ENCODE assay signal across 8 cellular contexts in the genomic region with DNA sequence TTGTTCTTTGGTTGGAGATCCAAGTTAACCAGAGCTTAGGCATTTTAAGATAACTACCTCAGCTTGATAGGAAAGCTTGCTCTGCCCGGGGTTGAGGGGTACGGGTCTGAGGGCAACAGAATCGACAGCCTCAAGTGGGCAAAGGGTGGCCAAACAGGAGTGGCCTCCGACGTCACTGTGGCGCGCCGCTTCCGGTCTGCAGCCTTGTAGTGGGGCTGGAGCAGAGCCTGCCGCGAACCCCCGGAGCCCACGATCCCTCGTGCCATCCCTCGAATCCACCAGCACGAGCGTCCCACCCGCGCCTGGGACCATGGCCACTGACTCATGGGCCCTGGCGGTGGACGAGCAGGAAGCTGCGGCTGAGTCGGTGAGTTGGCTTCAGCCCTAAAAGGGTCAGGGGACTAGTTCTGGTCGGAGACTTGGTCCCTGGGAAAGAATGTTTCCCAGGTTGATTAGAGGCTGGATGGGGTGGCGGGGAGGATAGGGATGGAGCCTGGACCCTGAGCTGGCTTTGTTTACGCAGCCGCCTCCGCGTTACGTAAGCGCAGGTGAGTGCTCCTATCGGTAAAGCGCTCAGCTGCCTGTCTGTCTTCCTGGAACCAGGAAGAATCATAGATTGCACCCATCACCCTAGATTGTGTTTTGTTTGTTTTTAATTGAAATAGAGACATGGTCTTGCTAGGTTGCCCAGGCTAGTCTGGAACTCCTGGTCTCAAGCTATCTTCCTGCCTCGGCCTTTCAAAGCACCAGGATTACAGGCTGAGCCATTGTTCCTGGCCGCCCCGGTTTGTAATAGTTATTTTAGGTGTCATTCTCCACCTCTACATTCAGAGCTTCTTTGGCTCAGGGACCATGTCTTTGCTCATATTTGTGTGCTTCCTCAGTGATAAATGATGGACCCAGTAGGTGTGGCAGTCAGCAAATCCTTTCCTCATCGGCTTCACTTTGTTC. TPM values are rescaled to one million over a fixed set of nuclear protein-coding genes. Genes with fewer than 3 reads are reported as not detected.
DNase-seq lines count a peak whose midpoint lies in the region; ATAC-seq lines count a peak whose summit lies in the region.

A gene (plus strand): TSS at position 199 of the 951 bp plus-strand sequence. CDS start 112 bp downstream, at position 311.

- no peaks in the 10 kb centered on the region for H3K27me3 Mint-ChIP-seq in activated CD4-positive, alpha-beta T cell treated with anti-CD3 and anti-CD28 coated beads, Interleukin-2, amount 10 ng/mL, durations not matched to agents 7 days and 5 days

- peaks cover 8% of the 10 kb centered on the region for H3K9me3 Mint-ChIP-seq in activated CD4-positive, alpha-beta T cell treated with anti-CD3 and anti-CD28 coated beads, Interleukin-2, amount 10 ng/mL, durations not matched to agents 7 days and 5 days

- peak within 1 kb of the TSS; percentile 90 for H3K4me3 Mint-ChIP-seq in activated CD4-positive, alpha-beta T cell treated with anti-CD3 and anti-CD28 coated beads, Interleukin-2, amount 10 ng/mL, durations not matched to agents 7 days and 5 days

- CTCF ChIA-PET in activated CD4-positive, alpha-beta T cell treated with anti-CD3 and anti-CD28 coated beads, Interleukin-2, amount 10 ng/mL, durations not matched to agents 7 days and 5 days (lab: Charles Lee) = interaction anchor here (0.6 to 2.8 kb wide), 9 partner anchors 9 to 114 kb away, joined by 3 to 12 read pairs (median 4); a partner anchor contains a TSS

- peaks cover 33% of the 10 kb centered on the region for H3K36me3 Mint-ChIP-seq in activated CD4-positive, alpha-beta T cell treated with anti-CD3 and anti-CD28 coated beads, Interleukin-2, amount 10 ng/mL, durations not matched to agents 7 days and 5 days (ENCODE audit: low read depth)

- ATAC-seq in HG03139 (IDR thresholded peaks at IDR 0.05; ENCODE audit: unreplicated experiment) = peak; percentile 78
- ATAC-seq in left lobe of liver = peak; percentile 91

- POLR2A ChIA-PET in activated CD4-positive, alpha-beta T cell treated with anti-CD3 and anti-CD28 coated beads, Interleukin-2, amount 10 ng/mL, durations not matched to agents 7 days and 5 days (lab: Charles Lee) = interaction anchor here (0.8 kb wide), 1 partner anchor 48 kb away, joined by 3 read pairs; no protein-coding TSS in a partner anchor

- H3K27ac Mint-ChIP-seq in activated CD4-positive, alpha-beta T cell treated with anti-CD3 and anti-CD28 coated beads, Interleukin-2, amount 10 ng/mL, durations not matched to agents 7 days and 5 days = peak within 1 kb of the TSS; percentile 95

- DNase-seq in NCI-H2081 (lab: John Stamatoyannopoulos, UW) (peak; percentile 43 to 71), NCI-H2081 treated with DMSO at 0.1 percent for 48 hours (lab: John Stamatoyannopoulos, UW) (no peak), NCI-H446 treated with DMSO at 0.1 percent for 48 hours (lab: John Stamatoyannopoulos, UW) (peak; percentile 20), dermis blood vessel endothelial cell (peak; percentile 83), left lobe of liver (ENCODE audit: low spot score) (peak; percentile 84)
- DNase-seq in activated CD4-positive, alpha-beta T cell treated with anti-CD3 and anti-CD28 coated beads, Interleukin-2, amount 10 ng/mL, durations not matched to agents 7 days and 5 days = peak; percentile 72
- peak; percentile 61 to 73 for DNase-seq in stimulated activated CD4-positive, alpha-beta T cell treated with anti-CD3 and anti-CD28 coated beads, Interleukin-2, amount 100 ng/mL, for 24 hours

- H3K4me1 Mint-ChIP-seq in activated CD4-positive, alpha-beta T cell treated with anti-CD3 and anti-CD28 coated beads, Interleukin-2, amount 10 ng/mL, durations not matched to agents 7 days and 5 days = peaks cover 40% of the 10 kb centered on the region

RNA-seq across cellular contexts. Expression of the gene that starts here (rescaled TPM):
- 10 to 100 TPM; 29.0 to 29.9 TPM for total RNA-seq in activated CD4-positive, alpha-beta T cell treated with anti-CD3 and anti-CD28 coated beads, Interleukin-2, amount 10 ng/mL, durations not matched to agents 7 days and 5 days
- total RNA-seq in dermis blood vessel endothelial cell = 24.0 and 32.6 TPM in 2 replicates
- total RNA-seq in left lobe of liver = 14.6 TPM
